ENCODE assay signal across 10 cellular contexts in genomic region chr2:98468621-98469236, GRCh38. TPM values are rescaled to one million over a fixed set of nuclear protein-coding genes. Genes with fewer than 3 reads are reported as not detected.
DNase-seq lines count a peak whose midpoint lies in the region; ATAC-seq, FAIRE-seq and TF ChIP-seq lines count a peak whose summit lies in the region.
"Had no signal": no experiment of that assay in that cellular context is flagged by ENCODE, and none has a peak within 500 bp of the region (broad histone marks: within the 10 kb centered on the region; RNA-seq: fewer than 3 reads in every experiment).

No MANE protein-coding gene starts in this region.

- no peaks in the 10 kb centered on the region for H3K36me3 ChIP-seq in Caco-2 (ENCODE audit: control insufficient read depth, insufficient read depth, low read length)

- H3K27ac Mint-ChIP-seq in CD14-positive monocyte, result peak overlapping the region in 3 of 7 donors; percentile 23 to 75 (median 37)
- peak overlapping the region; percentile 87 for H3K27ac Mint-ChIP-seq in activated naive CD8-positive, alpha-beta T cell treated with anti-CD3 and anti-CD28 coated beads, Interleukin-2, amount 50 U/mL, for 24 hours
- no peak overlapping the region for H3K27ac Mint-ChIP-seq in Caco-2 (ENCODE audit: unreplicated experiment)

- H3K9me3 ChIP-seq in Caco-2, result no peaks in the 10 kb centered on the region

- no peak for TF ChIP-seq CTCF in CD14-positive monocyte (IDR thresholded peaks at IDR 0.05)
- no peak for TF ChIP-seq CTCF in Caco-2 (IDR thresholded peaks at IDR 0.05; ENCODE audit: insufficient read depth in 1 of 2, low read depth in 1 of 2, low read length in 1 of 2, severe bottlenecking in 1 of 2, unreplicated experiment in 1 of 2)

- H3K4me1 Mint-ChIP-seq in CD14-positive monocyte (peaks cover 96% of the 10 kb centered on the region), Caco-2 (ENCODE audit: low read depth, unreplicated experiment) (peaks cover 14% of the 10 kb centered on the region)
- peaks cover 99% of the 10 kb centered on the region for H3K4me1 Mint-ChIP-seq in activated naive CD8-positive, alpha-beta T cell treated with anti-CD3 and anti-CD28 coated beads, Interleukin-2, amount 50 U/mL, for 24 hours

- H3K27me3 ChIP-seq in Caco-2 (replicated peaks; ENCODE audit: control insufficient read depth, insufficient read depth, low read length), result no peaks in the 10 kb centered on the region

- peak; percentile 85 for FAIRE-seq in HTR-8/SVneo (lab: Jason Lieb, UNC)
- FAIRE-seq: frontal cortex had no signal

- H3K36me3 Mint-ChIP-seq in CD14-positive monocyte (peaks cover 18 to 36% of the 10 kb centered on the region in 2 donors), Caco-2 (ENCODE audit: insufficient read depth, unreplicated experiment) (peaks cover 7% of the 10 kb centered on the region)
- peaks cover 9% of the 10 kb centered on the region for H3K36me3 Mint-ChIP-seq in activated naive CD8-positive, alpha-beta T cell treated with anti-CD3 and anti-CD28 coated beads, Interleukin-2, amount 50 U/mL, for 24 hours (ENCODE audit: low read depth)

- POLR2A ChIA-PET in Caco-2 (lab: Charles Lee), result no interaction called here

- peaks cover 0 to 8% (median 3%) of the 10 kb centered on the region in 7 donors for H3K9me3 Mint-ChIP-seq in CD14-positive monocyte
- no peaks in the 10 kb centered on the region for H3K9me3 Mint-ChIP-seq in activated naive CD8-positive, alpha-beta T cell treated with anti-CD3 and anti-CD28 coated beads, Interleukin-2, amount 50 U/mL, for 24 hours
- H3K9me3 Mint-ChIP-seq in Caco-2 (ENCODE audit: unreplicated experiment), result no peaks in the 10 kb centered on the region

- peaks cover 14% of the 10 kb centered on the region for H3K4me1 ChIP-seq in Caco-2

- no TSS peak for BruUV-seq in Caco-2 (replicated peaks; lab: Mats Ljungman, UMichigan)

- intact Hi-C loops in CD14-positive monocyte (cut with micrococcal nuclease) (no loop called here), Caco-2 (cut with micrococcal nuclease; ENCODE audit: unreplicated experiment) (no loop called here)

- ATAC-seq in GM19468 (IDR thresholded peaks at IDR 0.05; ENCODE audit: extremely low read depth, unreplicated experiment) (peak; percentile 11), GM19035 (IDR thresholded peaks at IDR 0.05; ENCODE audit: unreplicated experiment) (no peak)
- peak; percentile 58 for ATAC-seq in activated naive CD8-positive, alpha-beta T cell treated with anti-CD3 and anti-CD28 coated beads, Interleukin-2, amount 50 U/mL, for 24 hours

- DNase-seq in CD14-positive monocyte (ENCODE audit: low spot score) (peak; percentile 27), HTR-8/SVneo (ENCODE audit: insufficient read length, low spot score) (no peak), Caco-2 (no peak), GOT3 (lab: John Stamatoyannopoulos, UW) (no peak), SKM-1 treated with dmso at 0.1 percent for 144 hours (lab: John Stamatoyannopoulos, UW; ENCODE audit: unreplicated experiment) (no peak)
- DNase-seq in activated naive CD8-positive, alpha-beta T cell treated with anti-CD3 and anti-CD28 coated beads, Interleukin-2, amount 50 U/mL, for 24 hours, result peak; percentile 62
- DNase-seq: Calu3 had no signal

- H3K4me3 Mint-ChIP-seq in CD14-positive monocyte (no peak overlapping the region), Caco-2 (ENCODE audit: unreplicated experiment) (no peak overlapping the region)
- peak overlapping the region; percentile 28 for H3K4me3 Mint-ChIP-seq in activated naive CD8-positive, alpha-beta T cell treated with anti-CD3 and anti-CD28 coated beads, Interleukin-2, amount 50 U/mL, for 24 hours

- H3K4me3 ChIP-seq in Caco-2 (ENCODE audit: low read depth, low read length), result no peak overlapping the region

- H3K27me3 Mint-ChIP-seq in CD14-positive monocyte (ENCODE audit: low read depth in 3 of 3) (no peaks in the 10 kb centered on the region), Caco-2 (ENCODE audit: insufficient read depth, unreplicated experiment) (no peaks in the 10 kb centered on the region)
- H3K27me3 Mint-ChIP-seq in activated naive CD8-positive, alpha-beta T cell treated with anti-CD3 and anti-CD28 coated beads, Interleukin-2, amount 50 U/mL, for 24 hours, result no peaks in the 10 kb centered on the region

- CTCF ChIA-PET in Caco-2 (lab: Charles Lee), result no interaction called here

RNA-seq across cellular contexts. Expression of gene INPP4A, which starts 24.1 kb away (rescaled TPM):
- 10 to 100 TPM; 13.7 to 20.7 TPM for polyA plus RNA-seq in CD14-positive monocyte
- 24.9 and 26.3 TPM in 2 replicates for total RNA-seq in Caco-2 (2022)

Comparison
In these comparisons a context has a peak if more than half of its experiments do, and no peak if none do; other contexts are left out.
1. DNase-seq: peak in CD14-positive monocyte (single experiment) and activated naive CD8-positive, alpha-beta T cell treated with anti-CD3 and anti-CD28 coated beads, Interleukin-2, amount 50 U/mL, for 24 hours (single experiment); none in HTR-8/SVneo (single experiment), Caco-2 (0 of 2), GOT3 (single experiment) and SKM-1 treated with dmso at 0.1 percent for 144 hours (single experiment).